1 cellular context compared by ENCODE assay signal in genomic region chr1:21916447-21917240, GRCh38.
TF ChIP-seq lines count a peak whose summit lies in the region.

No MANE protein-coding gene starts in this region.

TF ChIP-seq in GM23338, 12 proteins besides CTCF, POLR2A, EP300 and RAD21 (continued from another document):
- TF ChIP-seq, protein P1, sequence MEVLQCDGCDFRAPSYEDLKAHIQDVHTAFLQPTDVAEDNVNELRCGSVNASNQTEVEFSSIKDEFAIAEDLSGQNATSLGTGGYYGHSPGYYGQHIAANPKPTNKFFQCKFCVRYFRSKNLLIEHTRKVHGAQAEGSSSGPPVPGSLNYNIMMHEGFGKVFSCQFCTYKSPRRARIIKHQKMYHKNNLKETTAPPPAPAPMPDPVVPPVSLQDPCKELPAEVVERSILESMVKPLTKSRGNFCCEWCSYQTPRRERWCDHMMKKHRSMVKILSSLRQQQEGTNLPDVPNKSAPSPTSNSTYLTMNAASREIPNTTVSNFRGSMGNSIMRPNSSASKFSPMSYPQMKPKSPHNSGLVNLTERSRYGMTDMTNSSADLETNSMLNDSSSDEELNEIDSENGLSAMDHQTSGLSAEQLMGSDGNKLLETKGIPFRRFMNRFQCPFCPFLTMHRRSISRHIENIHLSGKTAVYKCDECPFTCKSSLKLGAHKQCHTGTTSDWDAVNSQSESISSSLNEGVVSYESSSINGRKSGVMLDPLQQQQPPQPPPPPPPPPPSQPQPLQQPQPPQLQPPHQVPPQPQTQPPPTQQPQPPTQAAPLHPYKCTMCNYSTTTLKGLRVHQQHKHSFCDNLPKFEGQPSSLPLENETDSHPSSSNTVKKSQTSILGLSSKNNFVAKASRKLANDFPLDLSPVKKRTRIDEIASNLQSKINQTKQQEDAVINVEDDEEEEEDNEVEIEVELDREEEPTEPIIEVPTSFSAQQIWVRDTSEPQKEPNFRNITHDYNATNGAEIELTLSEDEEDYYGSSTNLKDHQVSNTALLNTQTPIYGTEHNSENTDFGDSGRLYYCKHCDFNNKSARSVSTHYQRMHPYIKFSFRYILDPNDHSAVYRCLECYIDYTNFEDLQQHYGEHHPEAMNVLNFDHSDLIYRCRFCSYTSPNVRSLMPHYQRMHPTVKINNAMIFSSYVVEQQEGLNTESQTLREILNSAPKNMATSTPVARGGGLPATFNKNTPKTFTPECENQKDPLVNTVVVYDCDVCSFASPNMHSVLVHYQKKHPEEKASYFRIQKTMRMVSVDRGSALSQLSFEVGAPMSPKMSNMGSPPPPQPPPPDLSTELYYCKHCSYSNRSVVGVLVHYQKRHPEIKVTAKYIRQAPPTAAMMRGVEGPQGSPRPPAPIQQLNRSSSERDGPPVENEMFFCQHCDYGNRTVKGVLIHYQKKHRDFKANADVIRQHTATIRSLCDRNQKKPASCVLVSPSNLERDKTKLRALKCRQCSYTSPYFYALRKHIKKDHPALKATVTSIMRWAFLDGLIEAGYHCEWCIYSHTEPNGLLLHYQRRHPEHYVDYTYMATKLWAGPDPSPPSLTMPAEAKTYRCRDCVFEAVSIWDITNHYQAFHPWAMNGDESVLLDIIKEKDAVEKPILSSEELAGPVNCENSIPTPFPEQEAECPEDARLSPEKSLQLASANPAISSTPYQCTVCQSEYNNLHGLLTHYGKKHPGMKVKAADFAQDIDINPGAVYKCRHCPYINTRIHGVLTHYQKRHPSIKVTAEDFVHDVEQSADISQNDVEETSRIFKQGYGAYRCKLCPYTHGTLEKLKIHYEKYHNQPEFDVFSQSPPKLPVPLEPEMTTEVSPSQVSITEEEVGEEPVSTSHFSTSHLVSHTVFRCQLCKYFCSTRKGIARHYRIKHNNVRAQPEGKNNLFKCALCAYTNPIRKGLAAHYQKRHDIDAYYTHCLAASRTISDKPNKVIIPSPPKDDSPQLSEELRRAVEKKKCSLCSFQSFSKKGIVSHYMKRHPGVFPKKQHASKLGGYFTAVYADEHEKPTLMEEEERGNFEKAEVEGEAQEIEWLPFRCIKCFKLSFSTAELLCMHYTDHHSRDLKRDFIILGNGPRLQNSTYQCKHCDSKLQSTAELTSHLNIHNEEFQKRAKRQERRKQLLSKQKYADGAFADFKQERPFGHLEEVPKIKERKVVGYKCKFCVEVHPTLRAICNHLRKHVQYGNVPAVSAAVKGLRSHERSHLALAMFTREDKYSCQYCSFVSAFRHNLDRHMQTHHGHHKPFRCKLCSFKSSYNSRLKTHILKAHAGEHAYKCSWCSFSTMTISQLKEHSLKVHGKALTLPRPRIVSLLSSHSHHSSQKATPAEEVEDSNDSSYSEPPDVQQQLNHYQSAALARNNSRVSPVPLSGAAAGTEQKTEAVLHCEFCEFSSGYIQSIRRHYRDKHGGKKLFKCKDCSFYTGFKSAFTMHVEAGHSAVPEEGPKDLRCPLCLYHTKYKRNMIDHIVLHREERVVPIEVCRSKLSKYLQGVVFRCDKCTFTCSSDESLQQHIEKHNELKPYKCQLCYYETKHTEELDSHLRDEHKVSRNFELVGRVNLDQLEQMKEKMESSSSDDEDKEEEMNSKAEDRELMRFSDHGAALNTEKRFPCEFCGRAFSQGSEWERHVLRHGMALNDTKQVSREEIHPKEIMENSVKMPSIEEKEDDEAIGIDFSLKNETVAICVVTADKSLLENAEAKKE (CRISPR knock-in tag; IDR thresholded peaks at IDR 0.05): no peak
- TF ChIP-seq EZH2 (IDR thresholded peaks at IDR 0.05; ENCODE audit: low read depth, unreplicated experiment): no peak
- no peak for TF ChIP-seq ZNF114 (CRISPR knock-in tag; IDR thresholded peaks at IDR 0.05)
